8 cellular contexts compared by ENCODE assay signal in the genomic region with DNA sequence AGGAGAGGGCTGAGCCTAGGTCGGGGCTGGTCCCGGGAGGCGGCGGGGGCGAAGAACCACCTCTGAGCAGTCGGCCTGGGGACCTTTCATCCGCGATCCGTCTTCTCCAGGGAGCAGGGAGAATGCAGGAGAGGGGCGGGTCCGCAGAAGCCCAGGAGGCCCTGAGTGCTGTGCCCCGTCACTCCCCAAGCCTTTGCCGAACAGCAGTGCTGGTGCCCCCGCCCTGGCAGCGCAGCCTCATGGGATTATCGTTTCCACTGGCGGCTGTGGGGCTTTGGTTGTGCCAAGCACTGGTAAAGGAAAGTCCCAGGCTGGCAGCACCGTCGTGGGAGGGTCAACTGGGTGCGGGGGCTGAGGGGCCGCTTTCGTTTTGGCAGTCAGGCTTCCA. TPM values are rescaled to one million over a fixed set of nuclear protein-coding genes. Genes with fewer than 3 reads are reported as not detected.
DNase-seq lines count a peak whose midpoint lies in the region; ATAC-seq and TF ChIP-seq lines count a peak whose summit lies in the region.

No MANE protein-coding gene starts in this region.

- no peak for ATAC-seq in GM21619 (IDR thresholded peaks at IDR 0.05; ENCODE audit: unreplicated experiment)

- H3K4me3 Mint-ChIP-seq in osteocyte (ENCODE audit: unreplicated experiment) = peak overlapping the region; percentile 94

- DNase-seq in DMS 273 (lab: John Stamatoyannopoulos, UW; ENCODE audit: unreplicated experiment) (peak; percentile 68), DMS 273 treated with DMSO at 0.1 percent for 48 hours (lab: John Stamatoyannopoulos, UW) (no peak), RWPE1 (ENCODE audit: low spot score) (no peak), epithelial cell of proximal tubule (ENCODE audit: low read depth) (no peak), osteocyte (ENCODE audit: extremely low spot score, unreplicated experiment) (no peak), NCI-H2029 treated with DMSO at 0.1 percent for 48 hours (lab: John Stamatoyannopoulos, UW) (no peak), anterior cingulate cortex (lab: John Stamatoyannopoulos, UW) (no peak)

- H3K27ac Mint-ChIP-seq in osteocyte (ENCODE audit: unreplicated experiment) = peak overlapping the region; percentile 98

- POLR2A ChIA-PET in RWPE1 (lab: Yijun Ruan, JAX; ENCODE audit: low non-redundant PET) = no interaction called here

- H3K4me1 Mint-ChIP-seq in osteocyte (ENCODE audit: unreplicated experiment) = peaks cover 22% of the 10 kb centered on the region

- H3K27me3 Mint-ChIP-seq in osteocyte (ENCODE audit: unreplicated experiment) = no peaks in the 10 kb centered on the region

- TF ChIP-seq CTCF in RWPE1 (conservative IDR thresholded peaks at IDR 0.05; ENCODE audit: low read depth) (no peak), epithelial cell of proximal tubule (conservative IDR thresholded peaks at IDR 0.05; ENCODE audit: low read depth, low read length) (no peak), osteocyte (IDR thresholded peaks at IDR 0.05) (no peak)

- H3K4me3 ChIP-seq in epithelial cell of proximal tubule (ENCODE audit: low read depth, low read length) = peak overlapping the region; percentile 68

- H3K9me3 Mint-ChIP-seq in osteocyte (ENCODE audit: unreplicated experiment) = no peaks in the 10 kb centered on the region

- H3K27ac ChIP-seq in RWPE1 = peak overlapping the region; percentile 94

- peaks cover 12% of the 10 kb centered on the region for H3K36me3 Mint-ChIP-seq in osteocyte (ENCODE audit: unreplicated experiment)

- CTCF ChIA-PET in RWPE1 (lab: Yijun Ruan, JAX) = no interaction called here

RNA-seq across cellular contexts. Expression of a gene that starts 0.6 kb away (rescaled TPM):
- total RNA-seq in epithelial cell of proximal tubule (108 and 127 TPM in 2 replicates), osteocyte (29.9 and 32.0 TPM in 2 replicates)

RNA-seq across cellular contexts. Expression of a gene that starts 5.8 kb away (rescaled TPM):
- total RNA-seq in epithelial cell of proximal tubule (not detected in 2 replicates), osteocyte (0.46 TPM in 1 of 2 replicates, not detected in the other)

RNA-seq across cellular contexts. Expression of a gene that starts 7.9 kb away (rescaled TPM):
- total RNA-seq in epithelial cell of proximal tubule (2,813 and 2,878 TPM in 2 replicates), osteocyte (2,261 and 2,286 TPM in 2 replicates)

RNA-seq across cellular contexts. Expression of a gene that starts 8.8 kb away (rescaled TPM):
- total RNA-seq in epithelial cell of proximal tubule = 0.94 and 1.2 TPM in 2 replicates
- total RNA-seq in osteocyte = 0.54 and 0.91 TPM in 2 replicates

RNA-seq across cellular contexts. Expression of a gene that starts 11.5 kb away (rescaled TPM):
- total RNA-seq in epithelial cell of proximal tubule (21.5 and 36.3 TPM in 2 replicates), osteocyte (21.2 and 24.7 TPM in 2 replicates)
